8 cellular contexts compared by ENCODE assay signal in genomic region chr7:92691578-92691977, GRCh38.
A peak's percentile ranks its signal among the peaks of the same experiment; 100 is the strongest.
DNase-seq lines count a peak whose midpoint lies in the region; ATAC-seq, FAIRE-seq and TF ChIP-seq lines count a peak whose summit lies in the region.

No MANE protein-coding gene starts in this region.

- H3K4me3 ChIP-seq in Karpas-422 (ENCODE audit: low read length) (no peak overlapping the region), SJSA1 (no peak overlapping the region)

- peaks cover 48% of the 10 kb centered on the region for H3K36me3 Mint-ChIP-seq in activated T-cell treated with anti-CD3 and anti-CD28 coated beads, Interleukin-2, amount 50 U/mL, for 4 hours (ENCODE audit: insufficient read depth)
- peaks cover 19% of the 10 kb centered on the region for H3K36me3 Mint-ChIP-seq in neural crest cell (ENCODE audit: low read depth)

- H3K36me3 ChIP-seq in Karpas-422 (ENCODE audit: insufficient read depth, low read length) (0 out of 2 replicates have a peak, but pooled peaks cover 3% of the 10 kb centered on the region), SJSA1 (peaks cover 33% of the 10 kb centered on the region)

- H2AFZ ChIP-seq in Karpas-422 (ENCODE audit: low read length): no peak overlapping the region

- no peak overlapping the region for H3K4me3 Mint-ChIP-seq in activated T-cell treated with anti-CD3 and anti-CD28 coated beads, Interleukin-2, amount 50 U/mL, for 4 hours
- peak overlapping the region; percentile 70 for H3K4me3 Mint-ChIP-seq in neural crest cell

- H3K9me2 ChIP-seq in Karpas-422 (replicated peaks; ENCODE audit: insufficient read depth, low read length): no peaks in the 10 kb centered on the region

- H3K4me1 ChIP-seq in Karpas-422 (ENCODE audit: low read length) (0 out of 2 replicates have a peak, but pooled peaks cover 4% of the 10 kb centered on the region), SJSA1 (replicated peaks) (peaks cover 30% of the 10 kb centered on the region)

- H3K79me2 ChIP-seq in Karpas-422 (ENCODE audit: low read length): peaks cover 37% of the 10 kb centered on the region

- no peaks in the 10 kb centered on the region for H4K20me1 ChIP-seq in Karpas-422 (ENCODE audit: insufficient read depth, low read depth, low read length)

- H3K9ac ChIP-seq in Karpas-422 (ENCODE audit: low read length): no peak overlapping the region

- H3K9me3 Mint-ChIP-seq in activated T-cell treated with anti-CD3 and anti-CD28 coated beads, Interleukin-2, amount 50 U/mL, for 4 hours: peaks cover 5% of the 10 kb centered on the region
- no peaks in the 10 kb centered on the region for H3K9me3 Mint-ChIP-seq in neural crest cell

- no peak overlapping the region for H3K27ac ChIP-seq in Karpas-422 (ENCODE audit: low read length)
- peak overlapping the region; percentile 48 for H3K27ac ChIP-seq in SJSA1

- peak; percentile 77 for TF ChIP-seq CTCF in neural crest cell (conservative IDR thresholded peaks at IDR 0.05)

- H3K27ac Mint-ChIP-seq in neural crest cell (ENCODE audit: unreplicated experiment): peak overlapping the region; percentile 22

- no peaks in the 10 kb centered on the region for H3K27me3 Mint-ChIP-seq in activated T-cell treated with anti-CD3 and anti-CD28 coated beads, Interleukin-2, amount 50 U/mL, for 4 hours (ENCODE audit: low read depth)
- no peaks in the 10 kb centered on the region for H3K27me3 Mint-ChIP-seq in neural crest cell (ENCODE audit: low read depth)

- H3K9me3 ChIP-seq in Karpas-422 (ENCODE audit: low read length) (no peaks in the 10 kb centered on the region), SJSA1 (replicated peaks) (no peaks in the 10 kb centered on the region)

- H3K27me3 ChIP-seq in Karpas-422 (ENCODE audit: low read length) (no peaks in the 10 kb centered on the region), SJSA1 (replicated peaks) (no peaks in the 10 kb centered on the region)

- peaks cover 51% of the 10 kb centered on the region for H3K4me1 Mint-ChIP-seq in activated T-cell treated with anti-CD3 and anti-CD28 coated beads, Interleukin-2, amount 50 U/mL, for 4 hours (ENCODE audit: low read depth)
- H3K4me1 Mint-ChIP-seq in neural crest cell: peaks cover 29% of the 10 kb centered on the region

- no peak for DNase-seq in activated T-cell treated with anti-CD3 and anti-CD28 coated beads, Interleukin-2, amount 50 U/mL, for 4 hours
- DNase-seq in activated T-cell treated with anti-CD3 and anti-CD28 coated beads for 4 hours: no peak
- peak; percentile 84 for DNase-seq in Karpas-422
- peak in 1 of 2 experiments; percentile 60 for DNase-seq in SJSA1 (ENCODE audit: low read depth in 1 of 2, low spot score in 2 of 2)
- no peak for DNase-seq in neural crest cell (ENCODE audit: low read depth, low spot score)
- DNase-seq in nucleus accumbens (lab: John Stamatoyannopoulos, UW): no peak

- H3K4me2 ChIP-seq in Karpas-422 (ENCODE audit: low read depth, low read length, poor library complexity, severe bottlenecking): no peak overlapping the region

- peak; percentile 79 to 84 for ATAC-seq in activated T-cell treated with anti-CD3 and anti-CD28 coated beads, Interleukin-2, amount 50 U/mL, for 4 hours
- peak; percentile 84 for ATAC-seq in GM21619 (IDR thresholded peaks at IDR 0.05; ENCODE audit: unreplicated experiment)

- peak; percentile 72 for FAIRE-seq in endometrium (lab: Jason Lieb, UNC)
